8 cellular contexts compared by ENCODE assay signal in genomic region chr1:154747841-154748766, GRCh38.
DNase-seq lines count a peak whose midpoint lies in the region; ATAC-seq and TF ChIP-seq lines count a peak whose summit lies in the region.

No MANE protein-coding gene starts in this region.

- no peaks in the 10 kb centered on the region for H3K27me3 Mint-ChIP-seq in central memory CD8-positive, alpha-beta T cell

- H3K4me1 Mint-ChIP-seq in central memory CD8-positive, alpha-beta T cell, result peaks cover 44% of the 10 kb centered on the region

- H3K9me3 ChIP-seq in prostate gland, result no peaks in the 10 kb centered on the region

- WGBS in prostate gland, result 54% methylated on average over 19 of the region's 19 CpGs

- no peaks in the 10 kb centered on the region for H3K36me3 ChIP-seq in prostate gland

- intact Hi-C loops in prostate gland (cut with DNase I), result loop anchor here (5.0 to 10.0 kb wide), 2 partner anchors 74 to 117 kb away; no protein-coding TSS in a partner anchor

- no peak for TF ChIP-seq CTCF in prostate gland (IDR thresholded peaks at IDR 0.05)

- no peak overlapping the region for H3K4me3 ChIP-seq in prostate gland

- no peaks in the 10 kb centered on the region for H3K27me3 ChIP-seq in prostate gland (replicated peaks; ENCODE audit: insufficient read depth)

- peak overlapping the region; percentile 72 for H3K4me3 Mint-ChIP-seq in central memory CD8-positive, alpha-beta T cell

- no peaks in the 10 kb centered on the region for H3K9me3 Mint-ChIP-seq in central memory CD8-positive, alpha-beta T cell

- DNase-seq in GM19240 (ENCODE audit: insufficient read length, low spot score) (peak; percentile 76), T-helper 1 cell (peak in 3 of 5 donors; percentile 18 to 83 (median 21)), AG20443 (ENCODE audit: low spot score) (no peak), prostate gland (ENCODE audit: low spot score) (no peak)
- peak in 1 of 2 donors; percentile 35 for DNase-seq in central memory CD8-positive, alpha-beta T cell (ENCODE audit: low spot score in 2 of 2)
- DNase-seq in stimulated activated CD4-positive, alpha-beta T cell treated with anti-CD3 and anti-CD28 coated beads, Interleukin-12 subunit alpha, Interleukin-12 subunit beta, amount 100 ng/mL, for 48 hours (ENCODE audit: low read depth in 2 of 3, low spot score in 1 of 3), result peak in 2 of 3 donors; percentile 45 to 53

- no peaks in the 10 kb centered on the region for H3K4me1 ChIP-seq in prostate gland (replicated peaks)

- ATAC-seq in HG03354 (IDR thresholded peaks at IDR 0.05; ENCODE audit: poor library complexity, severe bottlenecking, unreplicated experiment), result peak; percentile 89
- ATAC-seq in central memory CD8-positive, alpha-beta T cell (replicated peaks; ENCODE audit: extremely low read depth, poor library complexity, severe bottlenecking), result peak; percentile 91
- ATAC-seq in HG02970 (IDR thresholded peaks at IDR 0.05; ENCODE audit: low FRiP score, unreplicated experiment), result no peak

- peak overlapping the region; percentile 92 for H3K27ac Mint-ChIP-seq in central memory CD8-positive, alpha-beta T cell (ENCODE audit: low read depth)

- TF ChIP-seq POLR2A in prostate gland (IDR thresholded peaks at IDR 0.05), result no peak

- peaks cover 2% of the 10 kb centered on the region for H3K36me3 Mint-ChIP-seq in central memory CD8-positive, alpha-beta T cell (ENCODE audit: insufficient read depth)

- no peak overlapping the region for H3K27ac ChIP-seq in prostate gland

Comparison
In these comparisons a context has a peak if more than half of its experiments do, and no peak if none do; other contexts are left out.
1. DNase-seq: peak in GM19240 (single experiment), T-helper 1 cell (3 of 5) and stimulated activated CD4-positive, alpha-beta T cell treated with anti-CD3 and anti-CD28 coated beads, Interleukin-12 subunit alpha, Interleukin-12 subunit beta, amount 100 ng/mL, for 48 hours (2 of 3); none in AG20443 (single experiment) and prostate gland (single experiment).